33 cellular contexts compared by ENCODE assay signal in the genomic region with DNA sequence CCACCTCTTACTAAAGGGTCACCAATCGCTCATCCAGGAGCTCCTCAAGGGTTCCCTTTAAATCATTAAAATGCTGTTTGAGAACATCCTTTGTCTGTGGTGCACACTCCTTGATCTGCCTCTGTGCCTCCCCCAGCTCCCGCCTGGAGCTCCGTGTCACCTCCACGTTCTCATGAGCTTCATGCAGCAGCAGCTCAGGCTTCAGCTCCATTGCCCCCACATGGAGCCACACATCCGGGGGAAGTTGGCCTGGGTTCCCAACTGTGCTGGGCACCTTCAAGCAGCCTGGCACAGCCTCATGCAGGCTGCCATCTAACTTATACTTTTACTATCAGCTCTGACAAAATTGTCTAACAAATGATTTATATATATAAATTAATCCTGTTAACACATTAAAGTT.
"Had no signal": no experiment of that assay in that cellular context is flagged by ENCODE, and none has a peak within 500 bp of the region (broad histone marks: within the 10 kb centered on the region; RNA-seq: fewer than 3 reads in every experiment).

No MANE protein-coding gene starts in this region.

- H2AFZ ChIP-seq: PC-9 had no signal

- H3K36me3 ChIP-seq: SJCRH30 had no signal

- H3K4me2 ChIP-seq: PC-9 had no signal

- ATAC-seq: Panc1, Right ventricle myocardium inferior, SK-N-SH treated with all-trans-retinoic acid at 6 μM for 48 hours had no signal

- H3K4me3 ChIP-seq: PC-9, SJCRH30, SK-N-MC had no signal

- DNase-seq: Karpas-422, KBM-7, MV-4-11, NCI-H1092, NCI-H1105, NCI-H1417 treated with DMSO at 0.1 percent for 48 hours, NCI-H1436 treated with DMSO at 0.1 percent for 48 hours, NCI-H1694, NCI-H187, NCI-H1930, NCI-H2029 treated with DMSO at 0.1 percent for 48 hours, NCI-H2081 treated with DMSO at 0.1 percent for 48 hours, NCI-H2107, NCI-H2171, NCI-H226, NCI-H446 treated with DMSO at 0.1 percent for 48 hours, NCI-H510A, NCI-H524, NCI-H526, NCI-H69, NCI-H748 treated with DMSO at 0.1 percent for 48 hours, NCI-H82, PC-9, SHP77, SIG-M5, SJCRH30 had no signal

- FAIRE-seq: RCC 7860 had no signal

- H3K9ac ChIP-seq: KMS-11 had no signal

- H3K27me3 ChIP-seq: SJCRH30 had no signal

- H3K4me1 ChIP-seq: SJCRH30 had no signal

- H3K27ac ChIP-seq: KMS-11, PC-9, RWPE1, SJCRH30, SK-N-MC had no signal

- H3K9me3 ChIP-seq: SJCRH30 had no signal
